ENCODE assay signal across 8 cellular contexts in genomic region chr4:85968945-85969830, GRCh38.
A peak's percentile ranks its signal among the peaks of the same experiment; 100 is the strongest.
DNase-seq lines count a peak whose midpoint lies in the region; ATAC-seq and TF ChIP-seq lines count a peak whose summit lies in the region.

No MANE protein-coding gene starts in this region.

- POLR2A ChIA-PET in BJ (lab: Charles Lee), result no interaction called here
- POLR2A ChIA-PET in RWPE1 (lab: Yijun Ruan, JAX; ENCODE audit: low non-redundant PET), result no interaction called here

- CTCF ChIA-PET in BJ (lab: Yijun Ruan, JAX) (interaction anchor here (0.6 to 3.2 kb wide), 20 partner anchors 11 to 821 kb away, joined by 3 to 31 read pairs (median 4); no protein-coding TSS in a partner anchor), RWPE1 (lab: Yijun Ruan, JAX) (interaction anchor here (0.6 to 1.4 kb wide), 10 partner anchors 10 to 837 kb away, joined by 3 to 5 read pairs (median 3); no protein-coding TSS in a partner anchor)

- no peaks in the 10 kb centered on the region for H3K27me3 ChIP-seq in BJ (ENCODE audit: control insufficient read depth, insufficient read depth, low read length)

- no peaks in the 10 kb centered on the region for H3K36me3 ChIP-seq in BJ (ENCODE audit: control insufficient read depth, insufficient read depth, low read length)

- no peak overlapping the region for H3K4me3 ChIP-seq in BJ (ENCODE audit: low read depth, low read length)

- H3K27ac ChIP-seq in RWPE1, result no peak overlapping the region

- DNase-seq in BJ (ENCODE audit: low read depth), result no peak
- peak; percentile 6 for DNase-seq in KG1 (lab: John Stamatoyannopoulos, UW)
- peak; percentile 25 for DNase-seq in RWPE1 (ENCODE audit: low spot score)
- peak; percentile 52 for DNase-seq in fibroblast of the conjunctiva (ENCODE audit: low read depth)
- DNase-seq in putamen (ENCODE audit: low spot score), result peak; percentile 36
- no peak for DNase-seq in activated effector memory CD4-positive, alpha-beta T cell treated with anti-CD3 and anti-CD28 coated beads, Interleukin-2, amount 50 U/mL, for 16 hours
- no peak for DNase-seq in NCI-H1048 (lab: John Stamatoyannopoulos, UW)

- ATAC-seq in GM19395 (IDR thresholded peaks at IDR 0.05; ENCODE audit: unreplicated experiment), result peak; percentile 70

- TF ChIP-seq CTCF in BJ (IDR thresholded peaks at IDR 0.05; ENCODE audit: insufficient read depth, low read depth, low read length) (peak; percentile 52), RWPE1 (conservative IDR thresholded peaks at IDR 0.05; ENCODE audit: low read depth) (peak; percentile 66)

Comparison
In these comparisons a context has a peak if more than half of its experiments do, and no peak if none do; other contexts are left out.
1. DNase-seq: peak in KG1 (single experiment), RWPE1 (single experiment), fibroblast of the conjunctiva (single experiment) and putamen (single experiment); none in BJ (single experiment), activated effector memory CD4-positive, alpha-beta T cell treated with anti-CD3 and anti-CD28 coated beads, Interleukin-2, amount 50 U/mL, for 16 hours (single experiment) and NCI-H1048 (single experiment).